Comparison of ENCODE assay signal across 8 cellular contexts in the genomic region with DNA sequence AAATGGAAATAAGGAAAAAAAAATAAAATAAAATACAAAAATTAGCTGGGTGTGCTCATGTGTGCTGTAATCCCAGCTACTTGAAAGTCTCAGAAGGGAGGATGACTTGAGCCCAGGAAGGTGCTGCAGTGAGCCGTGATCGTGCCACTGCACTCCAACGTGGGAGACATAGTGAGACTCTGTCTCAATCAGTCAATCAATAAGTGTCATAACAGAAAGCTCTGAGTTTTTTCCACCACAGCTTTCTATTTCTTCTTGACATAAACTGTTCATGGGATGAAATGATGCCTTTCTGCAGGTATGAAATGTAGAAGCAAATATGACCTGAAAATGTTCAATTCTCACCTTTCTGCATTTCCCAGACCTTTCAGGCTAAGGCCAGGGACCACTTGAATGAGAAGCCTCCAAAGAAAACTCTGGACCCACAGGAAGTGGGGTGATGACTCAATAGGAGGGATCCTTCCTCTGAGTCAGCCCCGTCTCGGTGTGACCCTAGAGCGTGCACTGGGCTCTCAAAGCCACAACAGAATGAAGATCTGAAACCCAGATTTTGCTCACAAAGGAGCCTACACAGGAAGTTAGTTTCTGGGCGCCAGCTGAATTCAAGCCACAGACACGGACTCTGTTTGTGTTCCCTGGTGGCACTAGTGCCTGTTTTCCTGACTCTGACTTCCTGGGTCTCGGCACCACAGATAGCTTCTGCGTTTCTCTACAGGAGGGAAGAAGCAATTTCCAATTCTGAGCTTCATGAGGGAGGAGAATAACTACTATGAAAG.
A peak's percentile ranks its signal among the peaks of the same experiment; 100 is the strongest.
DNase-seq lines count a peak whose midpoint lies in the region; ATAC-seq and TF ChIP-seq lines count a peak whose summit lies in the region.

No MANE protein-coding gene starts in this region.

- H3K36me3 ChIP-seq in Peyer's patch, result peaks cover 0 to 4% (median 0%) of the 10 kb centered on the region in 3 donors

- ATAC-seq in GM18499 (IDR thresholded peaks at IDR 0.05; ENCODE audit: insufficient read depth, unreplicated experiment), result peak; percentile 97
- peak; percentile 98 for ATAC-seq in HG02943 (IDR thresholded peaks at IDR 0.05; ENCODE audit: low read depth, unreplicated experiment)

- H3K4me1 Mint-ChIP-seq in activated T-helper 1 cell treated with anti-CD3 and anti-CD28 coated beads, Interleukin-12 subunit alpha, Interleukin-12 subunit beta, Interleukin-2, Interleukin-4 antibody, amounts not matched to agents 30 ng/mL and 10 ng/mL and 1 ng/mL, durations not matched to agents 14 hours and 24 hours and 36 hours (ENCODE audit: low read depth), result peaks cover 37% of the 10 kb centered on the region

- TF ChIP-seq POLR2A in Peyer's patch (IDR thresholded peaks at IDR 0.05), result no peak

- H3K4me3 ChIP-seq in Peyer's patch (no peak overlapping the region), skeletal muscle cell (ENCODE audit: low read depth, low read length) (no peak overlapping the region)

- H3K27me3 ChIP-seq in Peyer's patch, result no peaks in the 10 kb centered on the region

- peak overlapping the region; percentile 88 for H3K27ac Mint-ChIP-seq in activated T-helper 1 cell treated with anti-CD3 and anti-CD28 coated beads, Interleukin-12 subunit alpha, Interleukin-12 subunit beta, Interleukin-2, Interleukin-4 antibody, amounts not matched to agents 30 ng/mL and 10 ng/mL and 1 ng/mL, durations not matched to agents 14 hours and 24 hours and 36 hours

- H3K9me3 ChIP-seq in Peyer's patch, result no peaks in the 10 kb centered on the region

- no peaks in the 10 kb centered on the region for H3K9me3 Mint-ChIP-seq in activated T-helper 1 cell treated with anti-CD3 and anti-CD28 coated beads, Interleukin-12 subunit alpha, Interleukin-12 subunit beta, Interleukin-2, Interleukin-4 antibody, amounts not matched to agents 30 ng/mL and 10 ng/mL and 1 ng/mL, durations not matched to agents 14 hours and 24 hours and 36 hours

- peaks cover 0 to 14% (median 9%) of the 10 kb centered on the region in 4 donors for H3K4me1 ChIP-seq in Peyer's patch

- H3K4me3 Mint-ChIP-seq in activated T-helper 1 cell treated with anti-CD3 and anti-CD28 coated beads, Interleukin-12 subunit alpha, Interleukin-12 subunit beta, Interleukin-2, Interleukin-4 antibody, amounts not matched to agents 30 ng/mL and 10 ng/mL and 1 ng/mL, durations not matched to agents 14 hours and 24 hours and 36 hours, result peak overlapping the region; percentile 80

- H3K36me3 Mint-ChIP-seq in activated T-helper 1 cell treated with anti-CD3 and anti-CD28 coated beads, Interleukin-12 subunit alpha, Interleukin-12 subunit beta, Interleukin-2, Interleukin-4 antibody, amounts not matched to agents 30 ng/mL and 10 ng/mL and 1 ng/mL, durations not matched to agents 14 hours and 24 hours and 36 hours (ENCODE audit: low read depth), result peaks cover 9% of the 10 kb centered on the region

- TF ChIP-seq CTCF in Peyer's patch (IDR thresholded peaks at IDR 0.05), result no peak

- intact Hi-C loops in activated T-helper 1 cell treated with anti-CD3 and anti-CD28 coated beads, Interleukin-12 subunit alpha, Interleukin-12 subunit beta, Interleukin-2, Interleukin-4 antibody, amounts not matched to agents 30 ng/mL and 10 ng/mL and 1 ng/mL, durations not matched to agents 14 hours and 24 hours and 36 hours (cut with micrococcal nuclease), result loop anchor here (1.0 to 10.0 kb wide), 12 partner anchors 8 to 1815 kb away; partner anchors contain the start of gene ZNF622

- DNase-seq in Peyer's patch, result peak in 2 of 3 donors; percentile 73 to 81
- DNase-seq in activated T-helper 1 cell treated with anti-CD3 and anti-CD28 coated beads, Interleukin-12 subunit alpha, Interleukin-12 subunit beta, Interleukin-2, Interleukin-4 antibody, amounts not matched to agents 30 ng/mL and 10 ng/mL and 1 ng/mL, durations not matched to agents 14 hours and 24 hours and 36 hours (ENCODE audit: low spot score), result peak; percentile 74
- DNase-seq in globus pallidus (ENCODE audit: low spot score), result peak; percentile 81
- DNase-seq in skeletal muscle cell (ENCODE audit: low read depth), result peak; percentile 81
- DNase-seq in GOT3 (lab: John Stamatoyannopoulos, UW), result no peak
- no peak for DNase-seq in cerebellar nuclear complex (lab: John Stamatoyannopoulos, UW)

- no peaks in the 10 kb centered on the region for H3K27me3 Mint-ChIP-seq in activated T-helper 1 cell treated with anti-CD3 and anti-CD28 coated beads, Interleukin-12 subunit alpha, Interleukin-12 subunit beta, Interleukin-2, Interleukin-4 antibody, amounts not matched to agents 30 ng/mL and 10 ng/mL and 1 ng/mL, durations not matched to agents 14 hours and 24 hours and 36 hours (ENCODE audit: insufficient read depth)

- H3K27ac ChIP-seq in Peyer's patch, result peak overlapping the region in 3 of 4 donors; percentile 44 to 62 (median 62)

Comparison
In these comparisons a context has a peak if more than half of its experiments do, and no peak if none do; other contexts are left out.
1. DNase-seq: peak in Peyer's patch (2 of 3), activated T-helper 1 cell treated with anti-CD3 and anti-CD28 coated beads, Interleukin-12 subunit alpha, Interleukin-12 subunit beta, Interleukin-2, Interleukin-4 antibody, amounts not matched to agents 30 ng/mL and 10 ng/mL and 1 ng/mL, durations not matched to agents 14 hours and 24 hours and 36 hours (single experiment), globus pallidus (single experiment) and skeletal muscle cell (single experiment); none in GOT3 (single experiment) and cerebellar nuclear complex (0 of 2).